Comparison of ENCODE assay signal across 32 cellular contexts in the genomic region with DNA sequence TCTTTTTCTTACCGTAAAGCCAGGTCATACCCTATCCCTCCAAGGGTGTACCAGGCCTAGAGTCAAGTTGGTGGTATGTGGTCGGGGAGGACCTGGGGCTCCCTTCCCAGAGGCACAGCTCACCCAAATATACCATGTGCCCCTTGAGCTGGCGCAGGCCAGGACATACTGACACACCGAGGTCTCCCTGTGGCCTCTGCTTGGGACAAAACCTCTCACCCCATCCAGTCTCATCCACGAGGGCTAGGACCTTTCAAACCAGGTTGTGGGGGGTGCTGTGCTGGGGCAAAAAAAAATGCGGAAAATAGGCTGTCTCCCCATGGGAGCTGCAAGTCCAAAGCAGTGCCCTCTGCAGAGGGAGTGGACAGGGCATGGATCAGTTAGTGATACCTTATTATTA. TPM values are rescaled to one million over a fixed set of nuclear protein-coding genes. Genes with fewer than 3 reads are reported as not detected.
"Had no signal": no experiment of that assay in that cellular context is flagged by ENCODE, and none has a peak within 500 bp of the region (broad histone marks: within the 10 kb centered on the region; RNA-seq: fewer than 3 reads in every experiment).

No MANE protein-coding gene starts in this region.

- H3K4me3 Mint-ChIP-seq: activated B cell treated with CpG ODN at 0.5 μM for 24 hours; activated CD8-positive, alpha-beta T cell treated with anti-CD3 and anti-CD28 coated beads for 36 hours; activated naive CD8-positive, alpha-beta T cell; activated T-cell treated with anti-CD3 and anti-CD28 coated beads, Interleukin-2, amount 50 U/mL, for 4 hours; activated T-helper 17 cell treated with anti-CD3 and anti-CD28 coated beads, Interleukin-2, amount 50 U/mL, for 72 hours; dendritic cell treated with granulocyte-macrophage colony-stimulating factor and Interleukin-4, amounts not matched to agents 40 ng/mL and 50 ng/mL, for 4 days; endodermal cell; T-helper 17 cell; T-helper 2 cell treated with Interferon-gamma antibody and Interleukin-4, amounts not matched to agents 5 μg/mL and 100 μg/mL, for 36 hours had no signal

- H3K36me3 Mint-ChIP-seq: activated naive CD8-positive, alpha-beta T cell had no signal

- H3K27ac Mint-ChIP-seq: activated B cell treated with CpG ODN at 0.5 μM for 24 hours; activated CD8-positive, alpha-beta T cell treated with anti-CD3 and anti-CD28 coated beads for 36 hours; activated naive CD8-positive, alpha-beta T cell; activated T-helper 17 cell treated with anti-CD3 and anti-CD28 coated beads, Interleukin-2, amount 50 U/mL, for 72 hours; dendritic cell treated with granulocyte-macrophage colony-stimulating factor and Interleukin-4, amounts not matched to agents 40 ng/mL and 50 ng/mL, for 4 days; endodermal cell; T-helper 17 cell; T-helper 2 cell treated with Interferon-gamma antibody and Interleukin-4, amounts not matched to agents 5 μg/mL and 100 μg/mL, for 36 hours had no signal

- H3K4me1 Mint-ChIP-seq: activated T-helper 17 cell treated with anti-CD3 and anti-CD28 coated beads, Interleukin-2, amount 50 U/mL, for 72 hours; endodermal cell had no signal

- H3K27me3 ChIP-seq: dorsolateral prefrontal cortex had no signal

- ATAC-seq: activated CD4-positive, CD25-positive, alpha-beta regulatory T cell treated with anti-CD3 and anti-CD28 coated beads, Interleukin-2, amount 50 U/mL, for 24 hours; activated CD8-positive, alpha-beta T cell treated with anti-CD3 and anti-CD28 coated beads for 36 hours; activated T-cell treated with anti-CD3 and anti-CD28 coated beads, Interleukin-2, amount 50 U/mL, for 4 hours; activated T-helper 17 cell treated with anti-CD3 and anti-CD28 coated beads, Interleukin-2, amount 50 U/mL, for 72 hours; body of pancreas; esophagus mucosa; T-helper 17 cell had no signal

- H3K4me3 ChIP-seq: body of pancreas, coronary artery, dorsolateral prefrontal cortex had no signal

- H3K27ac ChIP-seq: body of pancreas, coronary artery, WERI-Rb-1 had no signal

- DNase-seq: activated B cell treated with CpG ODN at 0.5 μM for 24 hours; activated CD4-positive, alpha-beta T cell treated with anti-CD3 and anti-CD28 coated beads for 48 hours; activated CD4-positive, alpha-beta T cell treated with anti-CD3 and anti-CD28 coated beads, Interleukin-2, amount 50 U/mL, for 1 hour; activated CD4-positive, alpha-beta T cell treated with anti-CD3 and anti-CD28 coated beads, Interleukin-2, amount 50 U/mL, for 48 hours; activated CD8-positive, alpha-beta memory T cell treated with anti-CD3 and anti-CD28 coated beads for 24 hours; activated CD8-positive, alpha-beta T cell treated with anti-CD3 and anti-CD28 coated beads for 36 hours; activated effector memory CD4-positive, alpha-beta T cell treated with Interleukin-2 at 50 U/mL for 16 hours; activated gamma-delta T cell treated with Interleukin-2 at 50 U/mL for 16 hours; activated naive CD4-positive, alpha-beta T cell treated with anti-CD3 and anti-CD28 coated beads, Interleukin-2, amount 50 U/mL, for 16 hours; activated naive CD4-positive, alpha-beta T cell treated with Interleukin-2 at 50 U/mL for 16 hours; activated T-cell treated with anti-CD3 and anti-CD28 coated beads, Interleukin-2, amount 50 U/mL, for 4 hours; amniotic stem cell; body of pancreas; central memory CD4-positive, alpha-beta T cell; cerebellar nuclear complex; effector memory CD4-positive, alpha-beta T cell; endodermal cell; foreskin fibroblast; SW 1271; T-helper 1 cell; T-helper 17 cell; T1000; WERI-Rb-1 had no signal

- H3K36me3 ChIP-seq: WERI-Rb-1 had no signal

- H3K9me3 Mint-ChIP-seq: activated B cell treated with CpG ODN at 0.5 μM for 24 hours; activated CD8-positive, alpha-beta T cell treated with anti-CD3 and anti-CD28 coated beads for 36 hours; activated T-cell treated with anti-CD3 and anti-CD28 coated beads, Interleukin-2, amount 50 U/mL, for 4 hours; activated T-helper 17 cell treated with anti-CD3 and anti-CD28 coated beads, Interleukin-2, amount 50 U/mL, for 72 hours; dendritic cell treated with granulocyte-macrophage colony-stimulating factor and Interleukin-4, amounts not matched to agents 40 ng/mL and 50 ng/mL, for 4 days; endodermal cell; T-helper 2 cell treated with Interferon-gamma antibody and Interleukin-4, amounts not matched to agents 5 μg/mL and 100 μg/mL, for 36 hours had no signal

- H3K9me3 ChIP-seq: body of pancreas had no signal

RNA-seq across cellular contexts. Expression of gene PTH1R, which starts 22.8 kb away (rescaled TPM):
- total RNA-seq: activated B cell treated with CpG ODN at 0.5 μM for 24 hours; activated CD8-positive, alpha-beta T cell treated with anti-CD3 and anti-CD28 coated beads for 36 hours; activated T-cell treated with anti-CD3 and anti-CD28 coated beads, Interleukin-2, amount 50 U/mL, for 4 hours; activated T-helper 17 cell treated with anti-CD3 and anti-CD28 coated beads, Interleukin-2, amount 50 U/mL, for 72 hours; T-helper 17 cell had no signal

RNA-seq across cellular contexts. Expression of gene MYL3, which starts 37.1 kb away (rescaled TPM):
- total RNA-seq: activated B cell treated with CpG ODN at 0.5 μM for 24 hours; activated CD8-positive, alpha-beta T cell treated with anti-CD3 and anti-CD28 coated beads for 36 hours; activated T-cell treated with anti-CD3 and anti-CD28 coated beads, Interleukin-2, amount 50 U/mL, for 4 hours; activated T-helper 17 cell treated with anti-CD3 and anti-CD28 coated beads, Interleukin-2, amount 50 U/mL, for 72 hours; frontal cortex; T-helper 17 cell had no signal
